ENCODE assay signal across 15 cellular contexts in genomic region chr3:150391200-150391599, GRCh38. TPM values are rescaled to one million over a fixed set of nuclear protein-coding genes. Genes with fewer than 3 reads are reported as not detected.
DNase-seq lines count a peak whose midpoint lies in the region; ATAC-seq and TF ChIP-seq lines count a peak whose summit lies in the region.
"Had no signal": no experiment of that assay in that cellular context is flagged by ENCODE, and none has a peak within 500 bp of the region (broad histone marks: within the 10 kb centered on the region; RNA-seq: fewer than 3 reads in every experiment).

No MANE protein-coding gene starts in this region.

- H3K36me3 Mint-ChIP-seq in activated T-helper 2 cell treated with anti-CD3 and anti-CD28 coated beads, Interferon-gamma antibody, Interleukin-2, Interleukin-4, amounts not matched to agents 10 μg/mL and 5 μg/mL and 100 μg/mL, durations not matched to agents 14 hours and 24 hours and 36 hours (ENCODE audit: low read depth), result no peaks in the 10 kb centered on the region

- intact Hi-C loops in activated T-helper 2 cell treated with anti-CD3 and anti-CD28 coated beads, Interferon-gamma antibody, Interleukin-2, Interleukin-4, amounts not matched to agents 10 μg/mL and 5 μg/mL and 100 μg/mL, durations not matched to agents 14 hours and 24 hours and 36 hours (cut with micrococcal nuclease), result no loop called here

- ATAC-seq in HG03378 (IDR thresholded peaks at IDR 0.05; ENCODE audit: unreplicated experiment) (no peak), HG02571 (IDR thresholded peaks at IDR 0.05; ENCODE audit: unreplicated experiment) (no peak)
- ATAC-seq: activated T-helper 17 cell treated with anti-CD3 and anti-CD28 coated beads, Interleukin-2, amount 50 U/mL, for 72 hours; GM12878 had no signal

- DNase-seq in AG08396 (ENCODE audit: low spot score), result peak; percentile 28
- DNase-seq in HCEC 1CT, result peak; percentile 65
- DNase-seq in SK-MEL-5 (ENCODE audit: low read depth, low spot score), result peak; percentile 80
- peak; percentile 69 for DNase-seq in fibroblast of villous mesenchyme (ENCODE audit: low read depth)
- no peak for DNase-seq in activated T-helper 2 cell treated with anti-CD3 and anti-CD28 coated beads, Interferon-gamma antibody, Interleukin-2, Interleukin-4, amounts not matched to agents 10 μg/mL and 5 μg/mL and 100 μg/mL, durations not matched to agents 14 hours and 24 hours and 36 hours (ENCODE audit: low spot score)
- DNase-seq in CD1c-positive myeloid dendritic cell (ENCODE audit: extremely low spot score), result no peak
- DNase-seq: amniotic stem cell, GDM1, NCI-H187, right lobe of liver, SIG-M5 had no signal

- H3K27me3 Mint-ChIP-seq in activated T-helper 2 cell treated with anti-CD3 and anti-CD28 coated beads, Interferon-gamma antibody, Interleukin-2, Interleukin-4, amounts not matched to agents 10 μg/mL and 5 μg/mL and 100 μg/mL, durations not matched to agents 14 hours and 24 hours and 36 hours (ENCODE audit: low read depth), result peaks cover 5% of the 10 kb centered on the region
- H3K27me3 Mint-ChIP-seq: activated T-helper 17 cell treated with anti-CD3 and anti-CD28 coated beads, Interleukin-2, amount 50 U/mL, for 72 hours had no signal

- no peak overlapping the region for H3K4me3 ChIP-seq in fibroblast of villous mesenchyme (ENCODE audit: low read depth, low read length)
- H3K4me3 ChIP-seq: GM12878, right lobe of liver had no signal

- H3K4me1 Mint-ChIP-seq in activated T-helper 2 cell treated with anti-CD3 and anti-CD28 coated beads, Interferon-gamma antibody, Interleukin-2, Interleukin-4, amounts not matched to agents 10 μg/mL and 5 μg/mL and 100 μg/mL, durations not matched to agents 14 hours and 24 hours and 36 hours (ENCODE audit: low read depth), result peaks cover 9% of the 10 kb centered on the region
- H3K4me1 Mint-ChIP-seq: activated T-helper 17 cell treated with anti-CD3 and anti-CD28 coated beads, Interleukin-2, amount 50 U/mL, for 72 hours had no signal

- TF ChIP-seq CTCF in fibroblast of villous mesenchyme (IDR thresholded peaks at IDR 0.05; ENCODE audit: insufficient read depth, low read depth, low read length), result no peak

- in situ Hi-C loops in SK-MEL-5 (cut with HindIII; ENCODE audit: low pct_unique_long_range_greater_than_20kb, low sequenced_read_pairs), result no loop called here

- no peaks in the 10 kb centered on the region for H3K9me3 Mint-ChIP-seq in activated T-helper 2 cell treated with anti-CD3 and anti-CD28 coated beads, Interferon-gamma antibody, Interleukin-2, Interleukin-4, amounts not matched to agents 10 μg/mL and 5 μg/mL and 100 μg/mL, durations not matched to agents 14 hours and 24 hours and 36 hours
- H3K9me3 Mint-ChIP-seq: activated T-helper 17 cell treated with anti-CD3 and anti-CD28 coated beads, Interleukin-2, amount 50 U/mL, for 72 hours had no signal

- no peak overlapping the region for H3K27ac Mint-ChIP-seq in activated T-helper 2 cell treated with anti-CD3 and anti-CD28 coated beads, Interferon-gamma antibody, Interleukin-2, Interleukin-4, amounts not matched to agents 10 μg/mL and 5 μg/mL and 100 μg/mL, durations not matched to agents 14 hours and 24 hours and 36 hours
- H3K27ac Mint-ChIP-seq: activated T-helper 17 cell treated with anti-CD3 and anti-CD28 coated beads, Interleukin-2, amount 50 U/mL, for 72 hours had no signal

- no peak overlapping the region for H3K4me3 Mint-ChIP-seq in activated T-helper 2 cell treated with anti-CD3 and anti-CD28 coated beads, Interferon-gamma antibody, Interleukin-2, Interleukin-4, amounts not matched to agents 10 μg/mL and 5 μg/mL and 100 μg/mL, durations not matched to agents 14 hours and 24 hours and 36 hours (ENCODE audit: low read depth)
- H3K4me3 Mint-ChIP-seq: activated T-helper 17 cell treated with anti-CD3 and anti-CD28 coated beads, Interleukin-2, amount 50 U/mL, for 72 hours had no signal

RNA-seq across cellular contexts. Expression of gene TSC22D2, which starts 16.9 kb away (rescaled TPM):
- total RNA-seq in SK-MEL-5 (2014; rRNA removed; shearing (Covaris generic)), result 6.3 and 9.0 TPM in 2 replicates
- 18.3 and 21.8 TPM in 2 replicates for polyA plus RNA-seq in SK-MEL-5 (2015; cell fraction: cytosol; rRNA removed)
- 22.8 and 24.5 TPM in 2 replicates for polyA plus RNA-seq in SK-MEL-5 (2015; cell fraction: nucleus; rRNA removed)
- total RNA-seq in fibroblast of villous mesenchyme, result 14.2 and 16.4 TPM in 2 replicates
- total RNA-seq in activated T-helper 2 cell treated with anti-CD3 and anti-CD28 coated beads, Interferon-gamma antibody, Interleukin-2, Interleukin-4, amounts not matched to agents 10 μg/mL and 5 μg/mL and 100 μg/mL, durations not matched to agents 14 hours and 24 hours and 36 hours, result 20.3 and 21.3 TPM in 2 replicates

Comparison
In these comparisons a context has a peak if more than half of its experiments do, and no peak if none do; other contexts are left out.
1. DNase-seq: peak in AG08396 (single experiment), HCEC 1CT (single experiment), SK-MEL-5 (single experiment) and fibroblast of villous mesenchyme (single experiment); none in activated T-helper 2 cell treated with anti-CD3 and anti-CD28 coated beads, Interferon-gamma antibody, Interleukin-2, Interleukin-4, amounts not matched to agents 10 μg/mL and 5 μg/mL and 100 μg/mL, durations not matched to agents 14 hours and 24 hours and 36 hours (single experiment) and CD1c-positive myeloid dendritic cell (single experiment).